ENCODE assay signal across 1 cellular context in the genomic region with DNA sequence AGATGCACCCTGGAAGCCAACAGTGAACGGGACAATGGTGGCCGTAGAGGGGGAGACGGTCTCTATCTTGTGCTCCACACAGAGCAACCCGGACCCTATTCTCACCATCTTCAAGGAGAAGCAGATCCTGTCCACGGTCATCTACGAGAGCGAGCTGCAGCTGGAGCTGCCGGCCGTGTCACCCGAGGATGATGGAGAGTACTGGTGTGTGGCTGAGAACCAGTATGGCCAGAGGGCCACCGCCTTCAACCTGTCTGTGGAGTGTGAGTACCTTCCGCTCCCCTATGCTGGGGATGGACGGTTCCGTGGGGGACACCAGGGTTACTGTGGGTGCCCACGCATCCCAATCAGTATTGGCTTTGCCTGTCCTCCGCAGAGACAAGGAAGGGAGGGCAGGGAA.
TF ChIP-seq lines count a peak whose summit lies in the region.

No MANE protein-coding gene starts in this region.

TF ChIP-seq in A549, 52 proteins besides CTCF, POLR2A, EP300 and RAD21 (continued from another document):
- TF ChIP-seq, protein P1, sequence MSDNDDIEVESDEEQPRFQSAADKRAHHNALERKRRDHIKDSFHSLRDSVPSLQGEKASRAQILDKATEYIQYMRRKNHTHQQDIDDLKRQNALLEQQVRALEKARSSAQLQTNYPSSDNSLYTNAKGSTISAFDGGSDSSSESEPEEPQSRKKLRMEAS (IDR thresholded peaks at IDR 0.05) = no peak
- TF ChIP-seq RNF2 (IDR thresholded peaks at IDR 0.05; ENCODE audit: borderline replicate concordance, low read depth) (no peak), PHF8 (IDR thresholded peaks at IDR 0.05; ENCODE audit: borderline replicate concordance, low read depth) (no peak)
